In genomic region chr11:7986768-7987559, GRCh38 we compare ENCODE assay signal across 8 cellular contexts. TPM values are rescaled to one million over a fixed set of nuclear protein-coding genes. Genes with fewer than 3 reads are reported as not detected.
A peak's percentile ranks its signal among the peaks of the same experiment; 100 is the strongest.
DNase-seq lines count a peak whose midpoint lies in the region; ATAC-seq, FAIRE-seq and TF ChIP-seq lines count a peak whose summit lies in the region.

A gene with protein sequence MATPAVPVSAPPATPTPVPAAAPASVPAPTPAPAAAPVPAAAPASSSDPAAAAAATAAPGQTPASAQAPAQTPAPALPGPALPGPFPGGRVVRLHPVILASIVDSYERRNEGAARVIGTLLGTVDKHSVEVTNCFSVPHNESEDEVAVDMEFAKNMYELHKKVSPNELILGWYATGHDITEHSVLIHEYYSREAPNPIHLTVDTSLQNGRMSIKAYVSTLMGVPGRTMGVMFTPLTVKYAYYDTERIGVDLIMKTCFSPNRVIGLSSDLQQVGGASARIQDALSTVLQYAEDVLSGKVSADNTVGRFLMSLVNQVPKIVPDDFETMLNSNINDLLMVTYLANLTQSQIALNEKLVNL (plus strand): TSS chr11:7987337. CDS start chr11:7987353, 16 bp downstream.

- DNase-seq in NCI-H1417 (lab: John Stamatoyannopoulos, UW) (peak; percentile 96 to 100 (median 99)), SW 1271 (lab: John Stamatoyannopoulos, UW) (peak; percentile 91 to 99), Right ventricle myocardium superior (peak; percentile 89), pancreas (peak; percentile 82 to 96 (median 92)), tibial artery (peak; percentile 94 to 95)
- DNase-seq in activated naive CD8-positive, alpha-beta T cell treated with anti-CD3 and anti-CD28 coated beads, Interleukin-2, amount 50 U/mL, for 16 hours (ENCODE audit: low read depth, low spot score) = peak; percentile 77

- WGBS in pancreas, 2 donors = 1% methylated on average over 47 of the region's 47 CpGs

- ATAC-seq in HG02763 (IDR thresholded peaks at IDR 0.05; ENCODE audit: unreplicated experiment) = peak; percentile 93
- ATAC-seq in Right ventricle myocardium superior (ENCODE audit: poor library complexity) = peak; percentile 99
- ATAC-seq in pancreas = peak; percentile 98 to 100 (median 98)

- intact Hi-C loops in Right ventricle myocardium superior (cut with DNase I) (loop anchor here (5.0 kb wide), 1 partner anchor 95 kb away; no protein-coding TSS in a partner anchor), pancreas (cut with DNase I) (loop anchor here in 2 of 3 donors (5.0 kb wide), 2 partner anchors 90 to 95 kb away; no protein-coding TSS in a partner anchor), tibial artery (cut with DNase I; ENCODE audit: low total_unique reads) (loop anchor here (5.0 kb wide), 1 partner anchor 85 kb away; no protein-coding TSS in a partner anchor)

- peaks cover 16 to 37% (median 21%) of the 10 kb centered on the region in 3 donors for H3K4me1 ChIP-seq in pancreas
- peaks cover 0 to 38% (median 22%) of the 10 kb centered on the region in 4 donors for H3K4me1 ChIP-seq in tibial artery

- H3K27ac ChIP-seq in pancreas = peak within 1 kb of the TSS; percentile 3 to 66 (median 58)
- peak within 1 kb of the TSS; percentile 65 to 81 for H3K27ac ChIP-seq in tibial artery

- H3K36me3 ChIP-seq in pancreas (peaks cover 0 to under 1% (median 0%) of the 10 kb centered on the region in 3 donors), tibial artery (peaks cover 6 to 16% (median 12%) of the 10 kb centered on the region in 3 donors)

- no peaks in the 10 kb centered on the region for H3K9me3 ChIP-seq in pancreas
- no peaks in the 10 kb centered on the region for H3K9me3 ChIP-seq in tibial artery

- FAIRE-seq in pancreas (lab: Jason Lieb, UNC) = peak; percentile 96

- H3K4me3 ChIP-seq in pancreas = peak within 1 kb of the TSS; percentile 55 to 89 (median 70)
- H3K4me3 ChIP-seq in tibial artery = peak within 1 kb of the TSS; percentile 85 to 91

- H3K27me3 ChIP-seq in pancreas (no peaks in the 10 kb centered on the region), tibial artery (no peaks in the 10 kb centered on the region)

- TF ChIP-seq CTCF in GM12873 (IDR thresholded peaks at IDR 0.05; ENCODE audit: insufficient read depth, low read depth, low read length, missing control alignments) = peak; percentile 82
- TF ChIP-seq CTCF in pancreas (IDR thresholded peaks at IDR 0.05) = peak; percentile 64 to 79 (median 79)
- peak; percentile 80 to 89 for TF ChIP-seq CTCF in tibial artery (IDR thresholded peaks at IDR 0.05)

RNA-seq across cellular contexts. Expression of the gene that starts here (rescaled TPM):
- 137 TPM for total RNA-seq in Right ventricle myocardium superior
- total RNA-seq in pancreas = 100 to 1,000 TPM; 132 to 201 (median 175) TPM
- polyA plus RNA-seq in pancreas = 100 to 1,000 TPM; 106 to 189 TPM

Comparison
In these comparisons a context has a peak if more than half of its experiments do, and no peak if none do; other contexts are left out.
1. Peak in every context shown above with its lines: DNase-seq, ATAC-seq, H3K4me3 ChIP-seq and H3K27ac ChIP-seq.